Comparison of ENCODE assay signal across 25 cellular contexts in the genomic region with DNA sequence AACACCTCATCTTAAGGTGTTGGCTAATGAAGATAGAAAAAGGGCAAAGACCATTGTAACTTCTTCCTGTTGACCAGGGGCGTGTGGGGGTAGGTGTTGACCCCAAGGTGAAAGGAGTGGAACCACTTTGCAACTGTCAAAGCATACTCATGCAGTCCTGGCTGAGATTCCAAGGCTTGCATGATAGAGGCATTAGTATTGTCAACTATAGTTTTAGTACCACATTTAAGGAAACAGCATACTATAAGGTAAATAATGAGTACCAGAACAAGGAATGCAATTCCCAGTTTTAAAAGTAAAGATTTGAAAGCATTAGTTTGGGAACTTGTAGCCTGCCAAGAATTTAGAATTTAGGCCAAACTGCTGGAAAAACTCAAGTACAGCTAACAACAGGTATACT. TPM values are rescaled to one million over a fixed set of nuclear protein-coding genes. Genes with fewer than 3 reads are reported as not detected.
DNase-seq lines count a peak whose midpoint lies in the region; ATAC-seq and TF ChIP-seq lines count a peak whose summit lies in the region.
"Had no signal": no experiment of that assay in that cellular context is flagged by ENCODE, and none has a peak within 500 bp of the region (broad histone marks: within the 10 kb centered on the region; RNA-seq: fewer than 3 reads in every experiment).

No MANE protein-coding gene starts in this region.

- H2AFZ ChIP-seq in osteoblast (ENCODE audit: low read length): no peak overlapping the region

- peaks cover 34% of the 10 kb centered on the region for H3K4me1 Mint-ChIP-seq in chondrocyte (ENCODE audit: low read depth)
- H3K4me1 Mint-ChIP-seq: B cell; CD4-positive, CD25-positive, alpha-beta regulatory T cell had no signal

- H3K27me3 ChIP-seq in MG63 (no peaks in the 10 kb centered on the region), osteoblast (ENCODE audit: insufficient read depth, low read length) (no peaks in the 10 kb centered on the region)
- H3K27me3 ChIP-seq: BLaER1 had no signal

- H3K4me1 ChIP-seq in osteoblast (ENCODE audit: insufficient read depth, low read length): peaks cover 14% of the 10 kb centered on the region
- H3K4me1 ChIP-seq: BLaER1, Caco-2 had no signal

- H3K36me3 ChIP-seq in MG63: no peaks in the 10 kb centered on the region; the same call in 1 of the 2 replicates
- H3K36me3 ChIP-seq in osteoblast (ENCODE audit: insufficient read depth, low read length): no peaks in the 10 kb centered on the region
- H3K36me3 ChIP-seq: BLaER1 had no signal

- H3K27ac ChIP-seq in osteoblast (ENCODE audit: low read depth, low read length): no peak overlapping the region
- H3K27ac ChIP-seq: A549, BLaER1, C4-2B had no signal

- peaks cover 7% of the 10 kb centered on the region for H3K36me3 Mint-ChIP-seq in chondrocyte (ENCODE audit: low read depth)
- H3K36me3 Mint-ChIP-seq: CD4-positive, CD25-positive, alpha-beta regulatory T cell; CD8-positive, alpha-beta T cell had no signal

- H3K9me3 ChIP-seq in MG63: no peaks in the 10 kb centered on the region; the same call in 1 of the 2 replicates
- H3K9me3 ChIP-seq in osteoblast (ENCODE audit: low read depth, low read length): no peaks in the 10 kb centered on the region
- H3K9me3 ChIP-seq: A549, Caco-2 had no signal

- no peak overlapping the region for H3K4me3 Mint-ChIP-seq in chondrocyte (ENCODE audit: unreplicated experiment)
- H3K4me3 Mint-ChIP-seq: B cell; CD4-positive, CD25-positive, alpha-beta regulatory T cell; CD8-positive, alpha-beta T cell had no signal

- peak overlapping the region; percentile 32 for H3K27ac Mint-ChIP-seq in chondrocyte (ENCODE audit: unreplicated experiment)
- H3K27ac Mint-ChIP-seq: B cell; CD4-positive, CD25-positive, alpha-beta regulatory T cell; CD8-positive, alpha-beta T cell had no signal

- H4K20me1 ChIP-seq in osteoblast (ENCODE audit: insufficient read depth, low read length): no peaks in the 10 kb centered on the region
- H4K20me1 ChIP-seq: BLaER1 had no signal

- H3K9me3 Mint-ChIP-seq in chondrocyte (ENCODE audit: low read depth): peaks cover 7% of the 10 kb centered on the region
- H3K9me3 Mint-ChIP-seq: CD8-positive, alpha-beta T cell had no signal

- no peaks in the 10 kb centered on the region for H3K79me2 ChIP-seq in osteoblast (ENCODE audit: insufficient read depth, low read length)

- no peak overlapping the region for H3K4me3 ChIP-seq in MG63
- no peak overlapping the region for H3K4me3 ChIP-seq in osteoblast (ENCODE audit: insufficient read depth, low read length)
- H3K4me3 ChIP-seq: A549, BLaER1, GM12878 had no signal

- no peaks in the 10 kb centered on the region for H3K27me3 Mint-ChIP-seq in chondrocyte (ENCODE audit: low read depth)

- TF ChIP-seq CTCF in chondrocyte (IDR thresholded peaks at IDR 0.05) (no peak), osteoblast (IDR thresholded peaks at IDR 0.05; ENCODE audit: extremely low read depth, low read depth, low read length) (no peak), omental fat pad (IDR thresholded peaks at IDR 0.05) (no peak)

- no peak for ATAC-seq in omental fat pad (ENCODE audit: low FRiP score)
- ATAC-seq: A549; CD8-positive, alpha-beta T cell; GM12878 had no signal

- DNase-seq in EH (ENCODE audit: low read depth) (peak; percentile 34), MG63 (peak; percentile 32), chondrocyte (ENCODE audit: low spot score) (no peak), osteoblast (ENCODE audit: insufficient read length, low spot score, missing footprints) (no peak), NOMO-1 treated with dmso at 0.1 percent for 144 hours (lab: John Stamatoyannopoulos, UW; ENCODE audit: unreplicated experiment) (no peak), omental fat pad (ENCODE audit: low spot score) (no peak), NCI-H2107 (lab: John Stamatoyannopoulos, UW) (no peak), middle frontal gyrus (ENCODE audit: extremely low spot score, low spot score) (no peak)
- DNase-seq: 8988T; ACHN; Caco-2; CD4-positive, CD25-positive, alpha-beta regulatory T cell; CD8-positive, alpha-beta T cell; DMS153; DND-41; EL; GDM1; GOT3; H7; HCEC 1CT had no signal

- peak overlapping the region; percentile 11 for H3K4me2 ChIP-seq in osteoblast (ENCODE audit: insufficient read depth, low read length)
- H3K4me2 ChIP-seq: A549, BLaER1 had no signal

RNA-seq across cellular contexts. Expression of gene ADGRG7, which starts 27.8 kb away (rescaled TPM):
- total RNA-seq in MG63 (2014; rRNA removed; shearing (Covaris generic); ENCODE audit: low replicate concordance): 46.3 and 51.3 TPM in 2 replicates
- total RNA-seq in chondrocyte (not detected in 3 replicates), osteoblast (not detected in 2 replicates), omental fat pad (not detected)
- total RNA-seq: B cell; CD4-positive, CD25-positive, alpha-beta regulatory T cell; H7 had no signal

Comparison
In these comparisons a context has a peak if more than half of its experiments do, and no peak if none do; other contexts are left out.
1. DNase-seq: peak in EH (single experiment) and MG63 (single experiment); none in chondrocyte (single experiment), osteoblast (single experiment), NOMO-1 treated with dmso at 0.1 percent for 144 hours (single experiment), omental fat pad (single experiment), NCI-H2107 (single experiment) and middle frontal gyrus (single experiment).
2. RNA of gene ADGRG7, which starts 27.8 kb away (total RNA-seq): 46.3 to 51.3 TPM in MG63; not detected in chondrocyte, not detected in osteoblast and not detected in omental fat pad; every median in the first group is over 10 times any median in the second.